In genomic region chr19:17090501-17091074, GRCh38 we compare ENCODE assay signal across 9 cellular contexts. TPM values are rescaled to one million over a fixed set of nuclear protein-coding genes. Genes with fewer than 3 reads are reported as not detected.
A peak's percentile ranks its signal among the peaks of the same experiment; 100 is the strongest.
DNase-seq lines count a peak whose midpoint lies in the region; ATAC-seq, FAIRE-seq and TF ChIP-seq lines count a peak whose summit lies in the region.
"Had no signal": no experiment of that assay in that cellular context is flagged by ENCODE, and none has a peak within 500 bp of the region (broad histone marks: within the 10 kb centered on the region; RNA-seq: fewer than 3 reads in every experiment).

No MANE protein-coding gene starts in this region.

- ATAC-seq in K562: no peak
- ATAC-seq in GM19035 (IDR thresholded peaks at IDR 0.05; ENCODE audit: unreplicated experiment): no peak
- no peak for ATAC-seq in HG02852 (IDR thresholded peaks at IDR 0.05; ENCODE audit: unreplicated experiment)
- no peak for ATAC-seq in HG02763 (IDR thresholded peaks at IDR 0.05; ENCODE audit: unreplicated experiment)
- ATAC-seq in GM21619 (IDR thresholded peaks at IDR 0.05; ENCODE audit: unreplicated experiment): no peak
- ATAC-seq: PC-3 had no signal

- FAIRE-seq in K562 (lab: Jason Lieb, UNC): no peak

- no peaks in the 10 kb centered on the region for H3K9me1 ChIP-seq in K562 (ENCODE audit: control insufficient read depth, insufficient read depth, low read length)

- no peak for TF ChIP-seq CTCF in K562 (IDR thresholded peaks at IDR 0.05 in 2 of 3, conservative IDR thresholded peaks at IDR 0.05 in 1 of 3; ENCODE audit: insufficient read depth in 2 of 3, low read depth in 1 of 3, low read length in 3 of 3)
- peak; percentile 36 for TF ChIP-seq CTCF in neutrophil (IDR thresholded peaks at IDR 0.05)

- H3K27ac ChIP-seq in K562 (ENCODE audit: extremely low read depth, low read depth, low read length) (peak overlapping the region; percentile 28; the same call in 1 of the 3 replicates), neutrophil (peak overlapping the region; percentile 99)

- H3K4me1 ChIP-seq in K562 (replicated peaks in 1 of 2; ENCODE audit: control insufficient read depth in 2 of 2, insufficient read depth in 2 of 2, low read length in 2 of 2): peaks cover 17 to 20% of the 10 kb centered on the region in 2 experiments; a peak in 4 of 5 replicates
- peaks cover 52 to 54% of the 10 kb centered on the region in 2 experiments for H3K4me1 ChIP-seq in neutrophil (ENCODE audit: control insufficient read depth in 1 of 2, insufficient read depth in 1 of 2, low read depth in 1 of 2, low read length in 1 of 2)

- no peak overlapping the region for H3K9ac ChIP-seq in K562 (ENCODE audit: insufficient read depth in 1 of 2, low read depth in 2 of 2, low read length in 2 of 2)

- DNase-seq in CD1c-positive myeloid dendritic cell (ENCODE audit: extremely low spot score): peak; percentile 92
- DNase-seq in RPMI7951 (ENCODE audit: low read depth): peak; percentile 81
- DNase-seq in K562 (ENCODE audit: extremely low read depth in 1 of 4, low spot score in 3 of 4): no peak
- DNase-seq: PC-3 had no signal

- in situ Hi-C loops in K562 (cut with MboI): no loop called here

- peaks cover 73% of the 10 kb centered on the region for H3K79me2 ChIP-seq in K562 (ENCODE audit: control insufficient read depth, insufficient read depth, low read length)

- WGBS in K562 (ENCODE audit: insufficient coverage, low coverage, missing lambda C conversion rate): 81% methylated on average over 13 of the region's 13 CpGs

- TF ChIP-seq RAD21 in K562 (CRISPR knock-in tag; conservative IDR thresholded peaks at IDR 0.05 in 1 of 2, IDR thresholded peaks at IDR 0.05 in 1 of 2): no peak

- H3K36me3 ChIP-seq in K562 (ENCODE audit: control insufficient read depth, insufficient read depth, low read length) (peaks cover 26% of the 10 kb centered on the region; the same call in 2 of the 3 replicates), neutrophil (peaks cover 28% of the 10 kb centered on the region)

- H3K4me3 ChIP-seq in K562 (no peak overlapping the region), neutrophil (ENCODE audit: low read depth in 1 of 2, low read length in 1 of 2) (peak overlapping the region; percentile 13 to 66)

- TF ChIP-seq POLR2A in K562 (conservative IDR thresholded peaks at IDR 0.05): no peak

- H3K27me3 ChIP-seq in K562 (ENCODE audit: control insufficient read depth in 2 of 2, insufficient read depth in 2 of 2, low read length in 2 of 2) (no peaks in the 10 kb centered on the region), neutrophil (no peaks in the 10 kb centered on the region)

- H3K9me3 ChIP-seq in K562 (replicated peaks; ENCODE audit: control insufficient read depth, insufficient read depth, low read depth, low read length): no peaks in the 10 kb centered on the region
- no peaks in the 10 kb centered on the region for H3K9me3 ChIP-seq in neutrophil

- POLR2A ChIA-PET in K562 (lab: Yijun Ruan, JAX): interaction anchor here (1.2 kb wide), 1 partner anchor 17 kb away, joined by 4 read pairs; no protein-coding TSS in a partner anchor

- intact Hi-C loops in K562 (cut with micrococcal nuclease): no loop called here

- BruUV-seq in K562 (replicated peaks; lab: Mats Ljungman, UMichigan): no TSS peak

- no peak overlapping the region for H3K4me2 ChIP-seq in K562 (ENCODE audit: insufficient read depth, low read length)

- peaks cover 8% of the 10 kb centered on the region; the same call in 1 of the 2 replicates for H4K20me1 ChIP-seq in K562 (replicated peaks; ENCODE audit: control insufficient read depth, insufficient read depth, low read length)

- H2AFZ ChIP-seq in K562 (ENCODE audit: low read depth, low read length): no peak overlapping the region

- CTCF ChIA-PET in K562 (lab: Yijun Ruan, JAX; ENCODE audit: low intra/inter-chr PET ratio): no interaction called here

- no peak for TF ChIP-seq EP300 in K562 (IDR thresholded peaks at IDR 0.05; ENCODE audit: low read length)

TF ChIP-seq in K562, 482 proteins besides CTCF, POLR2A, EP300 and RAD21:
- no peak for TF ChIP-seq MEF2D (tag; conservative IDR thresholded peaks at IDR 0.05; ENCODE audit: low read depth)
- TF ChIP-seq RFX7 (CRISPR knock-in tag; IDR thresholded peaks at IDR 0.05): no peak
- 0 out of 2 replicates have a peak, but pooled peaks have one; percentile 13 for TF ChIP-seq EGR1 (conservative IDR thresholded peaks at IDR 0.05)

RNA-seq across cellular contexts. Expression of gene MYO9B, which starts 15.0 kb away (rescaled TPM):
- 31.6 and 36.9 TPM in 2 replicates for total RNA-seq in RPMI7951 (2014; rRNA removed; shearing (Covaris generic))
- total RNA-seq in K562 (2011; cell fraction: chromatin; rRNA removed; ENCODE audit: low replicate concordance): 236 and 527 TPM in 2 replicates
- total RNA-seq in K562 (2011; cell fraction: nucleolus; rRNA removed): 224 and 226 TPM in 2 replicates
- 197 and 205 TPM in 2 replicates for total RNA-seq in K562 (2011; cell fraction: nucleoplasm; rRNA removed)
- total RNA-seq in K562 (2014; rRNA removed): 31.7 and 48.0 TPM in 2 replicates
- 17.5 and 18.5 TPM in 2 replicates for total RNA-seq in K562 (2014; rRNA removed; fragmentation: Illumina TruSeq; extraction: Trizol)
- total RNA-seq in K562 (2015; rRNA removed; fragmentation: Illumina TruSeq; extraction: Trizol): 23.0 and 23.5 TPM in 2 replicates
- total RNA-seq in K562 (2021): 66.5 and 77.6 TPM in 2 replicates
- polyA plus RNA-seq in K562 (2011; rRNA removed): 18.7 and 38.8 TPM in 2 replicates
- 18.1 and 19.7 TPM in 2 replicates for polyA plus RNA-seq in K562 (2011; cell fraction: cytosol; rRNA removed)
- 257 and 300 TPM in 2 replicates for polyA plus RNA-seq in K562 (2011; cell fraction: nucleus; rRNA removed)
- 42.8 and 67.6 TPM in 2 replicates for polyA plus RNA-seq in K562 (2012)
- 33.1 and 34.3 TPM in 2 replicates for polyA plus RNA-seq in K562 (2014; fragmentation: Illumina TruSeq; extraction: Trizol)
- polyA plus RNA-seq in K562 (2014; fragmentation: Nextera tagmentation; extraction: Ambion mirVana): 1 to 10 TPM; 2.4 to 3.0 TPM
- 36.3 and 41.4 TPM in 2 replicates for polyA plus RNA-seq in K562 (2014; rRNA removed)
- 30.7 and 36.0 TPM in 2 replicates for polyA minus RNA-seq in K562 (2011; rRNA and poly(A)+ RNA removed)
- polyA minus RNA-seq in K562 (2011; cell fraction: cytosol; rRNA and poly(A)+ RNA removed): 38.7 and 60.5 TPM in 2 replicates
- 78.2 and 87.4 TPM in 2 replicates for polyA minus RNA-seq in K562 (2011; cell fraction: nucleus; rRNA and poly(A)+ RNA removed)

RNA-seq across cellular contexts. Expression of gene HAUS8, which starts 15.3 kb away (rescaled TPM):
- total RNA-seq in RPMI7951 (2014; rRNA removed; shearing (Covaris generic)): 13.8 and 15.9 TPM in 2 replicates
- total RNA-seq in K562 (2011; cell fraction: chromatin; rRNA removed; ENCODE audit: low replicate concordance): 66.7 and 93.9 TPM in 2 replicates
- total RNA-seq in K562 (2011; cell fraction: nucleolus; rRNA removed): 51.6 and 54.4 TPM in 2 replicates
- total RNA-seq in K562 (2011; cell fraction: nucleoplasm; rRNA removed): 56.7 and 58.4 TPM in 2 replicates
- total RNA-seq in K562 (2014; rRNA removed) (23.3 and 28.2 TPM in 2 replicates), K562 (2014; rRNA removed; fragmentation: Illumina TruSeq; extraction: Trizol) (20.5 and 22.1 TPM in 2 replicates), K562 (2015; rRNA removed; fragmentation: Illumina TruSeq; extraction: Trizol) (22.6 and 22.8 TPM in 2 replicates), K562 (2021) (44.8 and 49.9 TPM in 2 replicates)
- polyA plus RNA-seq in K562 (2011; rRNA removed) (36.0 and 37.0 TPM in 2 replicates), K562 (2014; fragmentation: Illumina TruSeq; extraction: Trizol) (34.9 and 38.9 TPM in 2 replicates), K562 (2014; fragmentation: Nextera tagmentation; extraction: Ambion mirVana) (10 to 100 TPM; 34.5 to 53.2 TPM), K562 (2014; rRNA removed) (39.6 and 45.1 TPM in 2 replicates)
- 21.9 and 29.0 TPM in 2 replicates for polyA plus RNA-seq in K562 (2011; cell fraction: cytosol; rRNA removed)
- polyA plus RNA-seq in K562 (2011; cell fraction: nucleus; rRNA removed): 44.9 and 51.5 TPM in 2 replicates
- polyA plus RNA-seq in K562 (2012): 22.9 and 35.2 TPM in 2 replicates
- polyA minus RNA-seq in K562 (2011; rRNA and poly(A)+ RNA removed): 20.4 and 22.9 TPM in 2 replicates
- polyA minus RNA-seq in K562 (2011; cell fraction: cytosol; rRNA and poly(A)+ RNA removed): 18.8 and 19.5 TPM in 2 replicates
- 14.0 and 19.4 TPM in 2 replicates for polyA minus RNA-seq in K562 (2011; cell fraction: nucleus; rRNA and poly(A)+ RNA removed)

Comparison
In these comparisons a context has a peak if more than half of its experiments do, and no peak if none do; other contexts are left out.
1. DNase-seq: peak in CD1c-positive myeloid dendritic cell (single experiment) and RPMI7951 (single experiment); none in K562 (0 of 4).